20 cellular contexts compared by ENCODE assay signal in genomic region chr22:48157676-48158075, GRCh38.
A peak's percentile ranks its signal among the peaks of the same experiment; 100 is the strongest.
DNase-seq lines count a peak whose midpoint lies in the region; ATAC-seq, FAIRE-seq and TF ChIP-seq lines count a peak whose summit lies in the region.
"Had no signal": no experiment of that assay in that cellular context is flagged by ENCODE, and none has a peak within 500 bp of the region (broad histone marks: within the 10 kb centered on the region; RNA-seq: fewer than 3 reads in every experiment).

No MANE protein-coding gene starts in this region.

- peak; percentile 82 for FAIRE-seq in bronchial epithelial cell (lab: Jason Lieb, UNC)
- FAIRE-seq: A549, D721Med, G401.6, GM12891 had no signal

- H3K4me1 ChIP-seq in BLaER1: peaks cover 14% of the 10 kb centered on the region
- H3K4me1 ChIP-seq: A549, Caco-2 had no signal

- H3K4me3 ChIP-seq in BLaER1 (no peak overlapping the region), bronchial epithelial cell (ENCODE audit: low read depth, low read length) (no peak overlapping the region), coronary artery (no peak overlapping the region)
- H3K4me3 ChIP-seq: A549 had no signal

- no peaks in the 10 kb centered on the region for H3K4me1 Mint-ChIP-seq in T-helper 17 cell
- H3K4me1 Mint-ChIP-seq: B cell had no signal

- H3K9ac ChIP-seq in BLaER1: no peak overlapping the region

- H3K36me3 ChIP-seq in BLaER1: no peaks in the 10 kb centered on the region
- no peaks in the 10 kb centered on the region for H3K36me3 ChIP-seq in bronchial epithelial cell (ENCODE audit: control insufficient read depth, insufficient read depth, low read length)

- TF ChIP-seq CTCF in bronchial epithelial cell (IDR thresholded peaks at IDR 0.05; ENCODE audit: insufficient read depth, low read length, severe bottlenecking): no peak
- TF ChIP-seq CTCF in coronary artery (IDR thresholded peaks at IDR 0.05): no peak

- ATAC-seq in T-helper 17 cell (no peak), HG03280 (IDR thresholded peaks at IDR 0.05; ENCODE audit: unreplicated experiment) (no peak)
- ATAC-seq: A549; CD8-positive, alpha-beta T cell had no signal

- DNase-seq in bronchial epithelial cell (ENCODE audit: low read depth) (no peak), coronary artery (ENCODE audit: low spot score) (peak; percentile 64), T-helper 17 cell (no peak), hepatic stellate cell (ENCODE audit: low spot score) (no peak)
- DNase-seq: AML-193; Caco-2; Calu3; CD4-positive, alpha-beta T cell; CD8-positive, alpha-beta T cell; DMS79 treated with DMSO at 0.1 percent for 48 hours; GF-D8 had no signal

- H3K27me3 Mint-ChIP-seq in T-helper 17 cell: peaks cover under 1% of the 10 kb centered on the region
- H3K27me3 Mint-ChIP-seq: CD4-positive, alpha-beta T cell had no signal

- H4K20me1 ChIP-seq in BLaER1: no peaks in the 10 kb centered on the region

- no peak overlapping the region for H3K27ac ChIP-seq in BLaER1
- no peak overlapping the region for H3K27ac ChIP-seq in coronary artery
- H3K27ac ChIP-seq: 22Rv1, A549, C4-2B had no signal

- H3K27ac Mint-ChIP-seq in T-helper 17 cell: no peak overlapping the region
- H3K27ac Mint-ChIP-seq: B cell; CD4-positive, alpha-beta T cell; CD8-positive, alpha-beta T cell had no signal

- H3K9me3 ChIP-seq in BLaER1: no peaks in the 10 kb centered on the region
- H3K9me3 ChIP-seq in T-helper 17 cell (ENCODE audit: control insufficient read depth, low read length, poor library complexity, severe bottlenecking): no peaks in the 10 kb centered on the region
- H3K9me3 ChIP-seq: A549, Caco-2 had no signal

- no peak overlapping the region for H3K4me3 Mint-ChIP-seq in T-helper 17 cell
- H3K4me3 Mint-ChIP-seq: B cell; CD4-positive, alpha-beta T cell; CD8-positive, alpha-beta T cell had no signal

- H3K36me3 Mint-ChIP-seq in T-helper 17 cell (ENCODE audit: low read depth): peaks cover 3% of the 10 kb centered on the region
- H3K36me3 Mint-ChIP-seq: CD8-positive, alpha-beta T cell had no signal

- H3K27me3 ChIP-seq in BLaER1 (no peaks in the 10 kb centered on the region), bronchial epithelial cell (ENCODE audit: control insufficient read depth, insufficient read depth, low read length) (no peaks in the 10 kb centered on the region)

- peak overlapping the region; percentile 40 for H3K4me2 ChIP-seq in BLaER1
- H3K4me2 ChIP-seq: A549 had no signal
